In the genomic region with DNA sequence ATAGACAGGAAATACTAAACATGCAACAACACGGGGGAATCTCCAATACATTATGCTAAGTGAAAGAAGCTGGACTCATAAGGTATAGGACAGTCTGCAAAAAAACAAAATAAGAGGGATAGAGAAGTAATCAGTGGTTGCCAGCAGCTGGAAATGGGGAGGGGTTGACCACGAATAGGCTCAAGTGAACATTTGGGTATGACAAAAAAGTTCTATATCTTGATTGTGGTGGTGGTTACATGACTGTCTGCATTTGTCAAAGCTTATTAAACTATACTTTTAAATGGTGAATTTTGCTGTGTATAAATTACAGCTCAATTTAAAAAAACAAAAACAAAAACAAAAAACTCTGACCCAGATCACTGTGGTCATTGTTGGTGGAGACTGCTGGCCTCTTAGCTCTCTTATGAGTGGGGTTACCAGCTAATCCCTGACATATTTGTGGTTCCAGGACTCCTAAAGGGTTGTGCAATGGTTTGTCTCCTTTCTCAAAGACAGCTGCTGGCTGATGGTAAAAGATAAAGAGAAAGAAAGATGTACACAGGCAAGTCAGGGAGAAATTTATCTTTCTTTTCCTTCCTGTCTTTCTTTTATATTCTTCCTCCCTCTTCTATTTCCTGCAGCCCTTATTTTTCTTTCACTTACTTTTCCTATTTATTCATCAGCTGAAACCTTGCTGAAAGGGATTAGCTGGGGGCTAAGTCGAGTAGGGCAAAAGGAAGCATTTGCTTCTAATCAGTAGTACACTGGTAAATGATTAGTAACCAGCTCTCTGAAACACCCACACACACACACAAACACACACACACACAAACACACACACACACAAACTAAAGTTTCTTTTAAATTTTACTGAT, we compare ENCODE assay signal across 1 cellular context.
TF ChIP-seq lines count a peak whose summit lies in the region.

No MANE protein-coding gene starts in this region.

TF ChIP-seq in K562, 482 proteins besides CTCF, POLR2A, EP300 and RAD21 (continued from another document and continues in another):
- TF ChIP-seq, protein P1, sequence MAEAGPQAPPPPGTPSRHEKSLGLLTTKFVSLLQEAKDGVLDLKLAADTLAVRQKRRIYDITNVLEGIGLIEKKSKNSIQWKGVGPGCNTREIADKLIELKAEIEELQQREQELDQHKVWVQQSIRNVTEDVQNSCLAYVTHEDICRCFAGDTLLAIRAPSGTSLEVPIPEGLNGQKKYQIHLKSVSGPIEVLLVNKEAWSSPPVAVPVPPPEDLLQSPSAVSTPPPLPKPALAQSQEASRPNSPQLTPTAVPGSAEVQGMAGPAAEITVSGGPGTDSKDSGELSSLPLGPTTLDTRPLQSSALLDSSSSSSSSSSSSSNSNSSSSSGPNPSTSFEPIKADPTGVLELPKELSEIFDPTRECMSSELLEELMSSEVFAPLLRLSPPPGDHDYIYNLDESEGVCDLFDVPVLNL (CRISPR knock-in tag; IDR thresholded peaks at IDR 0.05; ENCODE audit: low read depth) = no peak
- TF ChIP-seq COPS2 (conservative IDR thresholded peaks at IDR 0.05) = no peak
- no peak for TF ChIP-seq ZNF444 (CRISPR knock-in tag; IDR thresholded peaks at IDR 0.05)
- no peak for TF ChIP-seq HDGF (IDR thresholded peaks at IDR 0.05)
- TF ChIP-seq ETV1 (tag; conservative IDR thresholded peaks at IDR 0.05; ENCODE audit: low read depth) = 0 out of 2 replicates have a peak, but pooled peaks have one; percentile 27
- TF ChIP-seq, protein P2, sequence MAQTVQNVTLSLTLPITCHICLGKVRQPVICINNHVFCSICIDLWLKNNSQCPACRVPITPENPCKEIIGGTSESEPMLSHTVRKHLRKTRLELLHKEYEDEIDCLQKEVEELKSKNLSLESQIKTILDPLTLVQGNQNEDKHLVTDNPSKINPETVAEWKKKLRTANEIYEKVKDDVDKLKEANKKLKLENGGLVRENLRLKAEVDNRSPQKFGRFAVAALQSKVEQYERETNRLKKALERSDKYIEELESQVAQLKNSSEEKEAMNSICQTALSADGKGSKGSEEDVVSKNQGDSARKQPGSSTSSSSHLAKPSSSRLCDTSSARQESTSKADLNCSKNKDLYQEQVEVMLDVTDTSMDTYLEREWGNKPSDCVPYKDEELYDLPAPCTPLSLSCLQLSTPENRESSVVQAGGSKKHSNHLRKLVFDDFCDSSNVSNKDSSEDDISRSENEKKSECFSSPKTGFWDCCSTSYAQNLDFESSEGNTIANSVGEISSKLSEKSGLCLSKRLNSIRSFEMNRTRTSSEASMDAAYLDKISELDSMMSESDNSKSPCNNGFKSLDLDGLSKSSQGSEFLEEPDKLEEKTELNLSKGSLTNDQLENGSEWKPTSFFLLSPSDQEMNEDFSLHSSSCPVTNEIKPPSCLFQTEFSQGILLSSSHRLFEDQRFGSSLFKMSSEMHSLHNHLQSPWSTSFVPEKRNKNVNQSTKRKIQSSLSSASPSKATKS (CRISPR knock-in tag; IDR thresholded peaks at IDR 0.05) = no peak
- peak; percentile 78 for TF ChIP-seq CBFA2T3 (IDR thresholded peaks at IDR 0.05)
- TF ChIP-seq ZNF282 (CRISPR knock-in tag; IDR thresholded peaks at IDR 0.05) = no peak
- no peak for TF ChIP-seq MEF2D (tag; conservative IDR thresholded peaks at IDR 0.05; ENCODE audit: low read depth)
- no peak for TF ChIP-seq RBM25 (IDR thresholded peaks at IDR 0.05; ENCODE audit: low read depth, low read length, severe bottlenecking)
- no peak for TF ChIP-seq SRF (CRISPR knock-in tag; IDR thresholded peaks at IDR 0.05)
- no peak for TF ChIP-seq SRSF7 (optimal IDR thresholded peaks at IDR 0.05; ENCODE audit: low read depth, low read length)
- no peak; the same call in 1 of the 2 replicates for TF ChIP-seq RAD51 (IDR thresholded peaks at IDR 0.05; ENCODE audit: borderline replicate concordance, low read depth)
- TF ChIP-seq, protein P3, sequence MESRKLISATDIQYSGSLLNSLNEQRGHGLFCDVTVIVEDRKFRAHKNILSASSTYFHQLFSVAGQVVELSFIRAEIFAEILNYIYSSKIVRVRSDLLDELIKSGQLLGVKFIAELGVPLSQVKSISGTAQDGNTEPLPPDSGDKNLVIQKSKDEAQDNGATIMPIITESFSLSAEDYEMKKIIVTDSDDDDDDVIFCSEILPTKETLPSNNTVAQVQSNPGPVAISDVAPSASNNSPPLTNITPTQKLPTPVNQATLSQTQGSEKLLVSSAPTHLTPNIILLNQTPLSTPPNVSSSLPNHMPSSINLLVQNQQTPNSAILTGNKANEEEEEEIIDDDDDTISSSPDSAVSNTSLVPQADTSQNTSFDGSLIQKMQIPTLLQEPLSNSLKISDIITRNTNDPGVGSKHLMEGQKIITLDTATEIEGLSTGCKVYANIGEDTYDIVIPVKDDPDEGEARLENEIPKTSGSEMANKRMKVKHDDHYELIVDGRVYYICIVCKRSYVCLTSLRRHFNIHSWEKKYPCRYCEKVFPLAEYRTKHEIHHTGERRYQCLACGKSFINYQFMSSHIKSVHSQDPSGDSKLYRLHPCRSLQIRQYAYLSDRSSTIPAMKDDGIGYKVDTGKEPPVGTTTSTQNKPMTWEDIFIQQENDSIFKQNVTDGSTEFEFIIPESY (CRISPR knock-in tag; IDR thresholded peaks at IDR 0.05) = no peak
- TF ChIP-seq, protein P4, sequence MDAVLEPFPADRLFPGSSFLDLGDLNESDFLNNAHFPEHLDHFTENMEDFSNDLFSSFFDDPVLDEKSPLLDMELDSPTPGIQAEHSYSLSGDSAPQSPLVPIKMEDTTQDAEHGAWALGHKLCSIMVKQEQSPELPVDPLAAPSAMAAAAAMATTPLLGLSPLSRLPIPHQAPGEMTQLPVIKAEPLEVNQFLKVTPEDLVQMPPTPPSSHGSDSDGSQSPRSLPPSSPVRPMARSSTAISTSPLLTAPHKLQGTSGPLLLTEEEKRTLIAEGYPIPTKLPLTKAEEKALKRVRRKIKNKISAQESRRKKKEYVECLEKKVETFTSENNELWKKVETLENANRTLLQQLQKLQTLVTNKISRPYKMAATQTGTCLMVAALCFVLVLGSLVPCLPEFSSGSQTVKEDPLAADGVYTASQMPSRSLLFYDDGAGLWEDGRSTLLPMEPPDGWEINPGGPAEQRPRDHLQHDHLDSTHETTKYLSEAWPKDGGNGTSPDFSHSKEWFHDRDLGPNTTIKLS (IDR thresholded peaks at IDR 0.05; ENCODE audit: borderline replicate concordance, low read depth) = no peak
- no peak for TF ChIP-seq CHD4 (IDR thresholded peaks at IDR 0.05; ENCODE audit: insufficient read depth, insufficient replicate concordance, low read depth, low read length, poor library complexity, severe bottlenecking)
- peak; percentile 49; the same call in 1 of the 2 replicates for TF ChIP-seq BACH1 (tag; IDR thresholded peaks at IDR 0.05)
- peak in 1 of 3 experiments; percentile 52; a peak in 2 of 6 replicates for TF ChIP-seq ZBTB11 (CRISPR knock-in tag; IDR thresholded peaks at IDR 0.05)
- no peak for TF ChIP-seq ZNF830 (CRISPR knock-in tag; IDR thresholded peaks at IDR 0.05)
- no peak for TF ChIP-seq CREB5 (CRISPR knock-in tag; IDR thresholded peaks at IDR 0.05)
- TF ChIP-seq NFATC3 (IDR thresholded peaks at IDR 0.05) = no peak
- TF ChIP-seq HNRNPH1 (optimal IDR thresholded peaks at IDR 0.05; ENCODE audit: low read depth, low read length) = no peak
- TF ChIP-seq HDAC8 (tag; IDR thresholded peaks at IDR 0.05) = no peak
- TF ChIP-seq HOXB6 (CRISPR knock-in tag; IDR thresholded peaks at IDR 0.05; ENCODE audit: borderline replicate concordance) = no peak
- TF ChIP-seq RBM17 (IDR thresholded peaks at IDR 0.05; ENCODE audit: borderline replicate concordance, low read depth, low read length) = no peak
- no peak for TF ChIP-seq GTF2A2 (tag; IDR thresholded peaks at IDR 0.05)
- no peak for TF ChIP-seq ZNF644 (tag; IDR thresholded peaks at IDR 0.05; ENCODE audit: low read depth)
- no peak for TF ChIP-seq STAG1 (CRISPR knock-in tag; IDR thresholded peaks at IDR 0.05; ENCODE audit: borderline replicate concordance)
- TF ChIP-seq PCBP2 (IDR thresholded peaks at IDR 0.05; ENCODE audit: low read depth, low read length, poor library complexity, severe bottlenecking) = no peak
- 0 out of 2 replicates have a peak, but pooled peaks have one; percentile 43 for TF ChIP-seq ATF7 (IDR thresholded peaks at IDR 0.05)
- no peak for TF ChIP-seq ZNF134 (CRISPR knock-in tag; conservative IDR thresholded peaks at IDR 0.05)
- TF ChIP-seq VEZF1 (CRISPR knock-in tag; IDR thresholded peaks at IDR 0.05) = peak; percentile 64
- no peak for TF ChIP-seq TCF15 (CRISPR knock-in tag; IDR thresholded peaks at IDR 0.05)
- TF ChIP-seq NFXL1 (CRISPR knock-in tag; IDR thresholded peaks at IDR 0.05) = no peak
- TF ChIP-seq DIDO1 (tag; IDR thresholded peaks at IDR 0.05; ENCODE audit: low read depth) = no peak
- TF ChIP-seq MAFK (IDR thresholded peaks at IDR 0.05; ENCODE audit: low read length) = no peak
- TF ChIP-seq HNRNPLL (IDR thresholded peaks at IDR 0.05; ENCODE audit: low read depth, low read length, poor library complexity, severe bottlenecking) = no peak
- TF ChIP-seq ZNF668 (CRISPR knock-in tag; IDR thresholded peaks at IDR 0.05) = no peak
- peak; percentile 52 for TF ChIP-seq FOSL1 (tag; conservative IDR thresholded peaks at IDR 0.05)
- TF ChIP-seq, protein P5, sequence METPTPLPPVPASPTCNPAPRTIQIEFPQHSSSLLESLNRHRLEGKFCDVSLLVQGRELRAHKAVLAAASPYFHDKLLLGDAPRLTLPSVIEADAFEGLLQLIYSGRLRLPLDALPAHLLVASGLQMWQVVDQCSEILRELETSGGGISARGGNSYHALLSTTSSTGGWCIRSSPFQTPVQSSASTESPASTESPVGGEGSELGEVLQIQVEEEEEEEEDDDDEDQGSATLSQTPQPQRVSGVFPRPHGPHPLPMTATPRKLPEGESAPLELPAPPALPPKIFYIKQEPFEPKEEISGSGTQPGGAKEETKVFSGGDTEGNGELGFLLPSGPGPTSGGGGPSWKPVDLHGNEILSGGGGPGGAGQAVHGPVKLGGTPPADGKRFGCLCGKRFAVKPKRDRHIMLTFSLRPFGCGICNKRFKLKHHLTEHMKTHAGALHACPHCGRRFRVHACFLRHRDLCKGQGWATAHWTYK (CRISPR knock-in tag; IDR thresholded peaks at IDR 0.05) = no peak
- no peak for TF ChIP-seq ZNF354B (CRISPR knock-in tag; IDR thresholded peaks at IDR 0.05)
- peak in 1 of 2 experiments; percentile 67; a peak in 1 of 4 replicates for TF ChIP-seq TRIM24 (IDR thresholded peaks at IDR 0.05)
- peak; percentile 54; the same call in 1 of the 2 replicates for TF ChIP-seq IRF9 (tag; IDR thresholded peaks at IDR 0.05)
- TF ChIP-seq NFE2 (IDR thresholded peaks at IDR 0.05; ENCODE audit: low read depth) = peak; percentile 30; the same call in 1 of the 2 replicates
